In genomic region chr20:62487-62886, GRCh38 we compare ENCODE assay signal across 36 cellular contexts. TPM values are rescaled to one million over a fixed set of nuclear protein-coding genes. Genes with fewer than 3 reads are reported as not detected.
"Had no signal": no experiment of that assay in that cellular context is flagged by ENCODE, and none has a peak within 500 bp of the region (broad histone marks: within the 10 kb centered on the region; RNA-seq: fewer than 3 reads in every experiment).

No MANE protein-coding gene starts in this region.

- H3K36me3 ChIP-seq: brain microvascular endothelial cell, MG63, Peyer's patch had no signal

- H3K4me3 ChIP-seq: MG63, Peyer's patch had no signal

- DNase-seq: activated B cell treated with CpG ODN at 0.5 μM for 24 hours; activated CD4-positive, alpha-beta memory T cell treated with anti-CD3 and anti-CD28 coated beads for 36 hours; activated CD4-positive, alpha-beta T cell treated with anti-CD3 and anti-CD28 coated beads for 4 hours; activated CD4-positive, alpha-beta T cell treated with anti-CD3 and anti-CD28 coated beads, Interleukin-2, amount 50 U/mL, for 1 hour; activated CD4-positive, CD25-positive, alpha-beta regulatory T cell treated with anti-CD3 and anti-CD28 coated beads, Interleukin-2, amount 50 U/mL, for 72 hours; activated CD8-positive, alpha-beta memory T cell treated with anti-CD3 and anti-CD28 coated beads, Interleukin-2, amount 50 U/mL, for 4 hours; activated gamma-delta T cell treated with Interleukin-2 at 50 U/mL for 16 hours; activated naive CD4-positive, alpha-beta T cell treated with anti-CD3 and anti-CD28 coated beads, Interleukin-2, amount 10 ng/mL, durations not matched to agents 7 days and 5 days; activated naive CD8-positive, alpha-beta T cell treated with anti-CD3 and anti-CD28 coated beads, Interleukin-2, amount 50 U/mL, for 24 hours; activated T-cell treated with anti-CD3 and anti-CD28 coated beads for 4 hours; activated T-cell treated with anti-CD3 and anti-CD28 coated beads, Interleukin-2, amount 50 U/mL, for 4 hours; anterior cingulate cortex; brain microvascular endothelial cell; central memory CD4-positive, alpha-beta T cell; Kasumi-1; MG63; MV-4-11; NCI-H1092; NCI-H1436 treated with DMSO at 0.1 percent for 48 hours; NCI-H1694 treated with DMSO at 0.1 percent for 48 hours; NCI-H2029; NCI-H510A; NCI-H526; NCI-H748 treated with DMSO at 0.1 percent for 48 hours; NK-92 treated with Interleukin-12 subunit alpha and Interleukin-12 subunit beta, amount 100 ng/mL, for 24 hours; PC-3; Peyer's patch; RPMI8226; SIG-M5; SW 1271; T-helper 1 cell; T-helper 2 cell; T-helper 9 cell had no signal

- H3K9me3 ChIP-seq: MG63, Peyer's patch had no signal

- H3K4me1 ChIP-seq: Peyer's patch had no signal

- H3K27me3 ChIP-seq: brain microvascular endothelial cell, MG63, Peyer's patch had no signal

- ATAC-seq: activated naive CD8-positive, alpha-beta T cell treated with anti-CD3 and anti-CD28 coated beads, Interleukin-2, amount 50 U/mL, for 24 hours; activated T-cell treated with anti-CD3 and anti-CD28 coated beads, Interleukin-2, amount 50 U/mL, for 4 hours; PC-3 had no signal

- H3K27ac ChIP-seq: brain microvascular endothelial cell, Peyer's patch, VCaP had no signal

RNA-seq across cellular contexts. Expression of gene DEFB125, which starts 25.0 kb away (rescaled TPM):
- total RNA-seq: activated B cell treated with CpG ODN at 0.5 μM for 24 hours; activated CD4-positive, alpha-beta memory T cell treated with anti-CD3 and anti-CD28 coated beads for 36 hours; activated T-cell treated with anti-CD3 and anti-CD28 coated beads, Interleukin-2, amount 50 U/mL, for 4 hours; activated T-helper 1 cell treated with anti-CD3 and anti-CD28 coated beads, Interleukin-12 subunit alpha, Interleukin-12 subunit beta, Interleukin-2, Interleukin-4 antibody, amounts not matched to agents 30 ng/mL and 10 ng/mL and 1 ng/mL, durations not matched to agents 14 hours and 24 hours and 36 hours; PC-3; Peyer's patch; SK-MEL-5 had no signal
